ENCODE assay signal across 28 cellular contexts in genomic region chr22:38921801-38922200, GRCh38. TPM values are rescaled to one million over a fixed set of nuclear protein-coding genes. Genes with fewer than 3 reads are reported as not detected.
"Had no signal": no experiment of that assay in that cellular context is flagged by ENCODE, and none has a peak within 500 bp of the region (broad histone marks: within the 10 kb centered on the region; RNA-seq: fewer than 3 reads in every experiment).

No MANE protein-coding gene starts in this region.

- H3K27me3 ChIP-seq: brain microvascular endothelial cell, vagina had no signal

- ATAC-seq: activated CD8-positive, alpha-beta T cell treated with anti-CD3 and anti-CD28 coated beads, Interleukin-2, amount 10 ng/mL, durations not matched to agents 7 days and 5 days; activated naive CD8-positive, alpha-beta T cell treated with anti-CD3 and anti-CD28 coated beads, Interleukin-2, amount 50 U/mL, for 24 hours; activated T-cell treated with anti-CD3 and anti-CD28 coated beads, Interleukin-2, amount 50 U/mL, for 4 hours; left lobe of liver; naive thymus-derived CD4-positive, alpha-beta T cell; psoas muscle; right cardiac atrium; stimulated activated naive CD8-positive, alpha-beta T cell treated with anti-CD3 and anti-CD28 coated beads, Interleukin-15, amount 100 ng/mL, for 72 hours had no signal

- DNase-seq: activated CD4-positive, alpha-beta T cell treated with anti-CD3 and anti-CD28 coated beads, Interleukin-2, amount 10 ng/mL, durations not matched to agents 7 days and 5 days; activated CD4-positive, CD25-positive, alpha-beta regulatory T cell; activated CD8-positive, alpha-beta T cell treated with anti-CD3 and anti-CD28 coated beads, Interleukin-2, amount 10 ng/mL, durations not matched to agents 7 days and 5 days; activated naive CD4-positive, alpha-beta T cell treated with anti-CD3 and anti-CD28 coated beads for 36 hours; activated naive CD8-positive, alpha-beta T cell treated with anti-CD3 and anti-CD28 coated beads, Interleukin-2, amount 50 U/mL, for 24 hours; activated T-cell treated with anti-CD3 and anti-CD28 coated beads, Interleukin-2, amount 50 U/mL, for 4 hours; anterior cingulate cortex; brain microvascular endothelial cell; central memory CD4-positive, alpha-beta T cell; endodermal cell; glutamatergic neuron; naive thymus-derived CD4-positive, alpha-beta T cell; psoas muscle; right cardiac atrium; stimulated activated CD4-positive, alpha-beta T cell treated with anti-CD3 and anti-CD28 coated beads, Interleukin-15, amount 100 ng/mL, for 24 hours; stimulated activated CD4-positive, alpha-beta T cell treated with anti-CD3 and anti-CD28 coated beads, Interleukin-2, amount 100 ng/mL, for 48 hours; stimulated activated naive CD8-positive, alpha-beta T cell treated with anti-CD3 and anti-CD28 coated beads, Interleukin-15, amount 100 ng/mL, for 72 hours; T-helper 9 cell; trophoblast cell had no signal

- H3K27ac ChIP-seq: brain microvascular endothelial cell, epithelial cell of prostate, foreskin keratinocyte, psoas muscle, skin epidermis, vagina had no signal

- H3K36me3 ChIP-seq: brain microvascular endothelial cell, vagina had no signal

- H3K4me3 ChIP-seq: psoas muscle, skin epidermis, vagina had no signal

- H3K9me3 Mint-ChIP-seq: activated CD4-positive, alpha-beta T cell treated with anti-CD3 and anti-CD28 coated beads, Interleukin-2, amount 10 ng/mL, durations not matched to agents 7 days and 5 days; activated naive CD4-positive, alpha-beta T cell treated with anti-CD3 and anti-CD28 coated beads for 36 hours; activated naive CD8-positive, alpha-beta T cell treated with anti-CD3 and anti-CD28 coated beads, Interleukin-2, amount 50 U/mL, for 24 hours; activated T-cell treated with anti-CD3 and anti-CD28 coated beads, Interleukin-2, amount 50 U/mL, for 4 hours; endodermal cell; naive thymus-derived CD4-positive, alpha-beta T cell; stimulated activated naive CD8-positive, alpha-beta T cell treated with anti-CD3 and anti-CD28 coated beads, Interleukin-15, amount 100 ng/mL, for 72 hours had no signal

- H3K4me1 Mint-ChIP-seq: activated CD4-positive, alpha-beta T cell treated with anti-CD3 and anti-CD28 coated beads, Interleukin-2, amount 10 ng/mL, durations not matched to agents 7 days and 5 days; activated naive CD8-positive, alpha-beta T cell treated with anti-CD3 and anti-CD28 coated beads, Interleukin-2, amount 50 U/mL, for 24 hours; endodermal cell; stimulated activated naive CD8-positive, alpha-beta T cell treated with anti-CD3 and anti-CD28 coated beads, Interleukin-15, amount 100 ng/mL, for 72 hours had no signal

- H3K36me3 Mint-ChIP-seq: naive thymus-derived CD4-positive, alpha-beta T cell had no signal

- H3K9me3 ChIP-seq: psoas muscle, vagina had no signal

- H3K4me3 Mint-ChIP-seq: activated CD4-positive, alpha-beta T cell treated with anti-CD3 and anti-CD28 coated beads, Interleukin-2, amount 10 ng/mL, durations not matched to agents 7 days and 5 days; activated CD8-positive, alpha-beta T cell treated with anti-CD3 and anti-CD28 coated beads, Interleukin-2, amount 10 ng/mL, durations not matched to agents 7 days and 5 days; activated naive CD4-positive, alpha-beta T cell treated with anti-CD3 and anti-CD28 coated beads for 36 hours; activated naive CD8-positive, alpha-beta T cell treated with anti-CD3 and anti-CD28 coated beads, Interleukin-2, amount 50 U/mL, for 24 hours; activated T-cell treated with anti-CD3 and anti-CD28 coated beads, Interleukin-2, amount 50 U/mL, for 4 hours; endodermal cell; naive thymus-derived CD4-positive, alpha-beta T cell; stimulated activated naive CD8-positive, alpha-beta T cell treated with anti-CD3 and anti-CD28 coated beads, Interleukin-15, amount 100 ng/mL, for 72 hours had no signal

- FAIRE-seq: colon had no signal

- H3K27ac Mint-ChIP-seq: activated CD4-positive, alpha-beta T cell treated with anti-CD3 and anti-CD28 coated beads, Interleukin-2, amount 10 ng/mL, durations not matched to agents 7 days and 5 days; activated CD8-positive, alpha-beta T cell treated with anti-CD3 and anti-CD28 coated beads, Interleukin-2, amount 10 ng/mL, durations not matched to agents 7 days and 5 days; activated naive CD4-positive, alpha-beta T cell treated with anti-CD3 and anti-CD28 coated beads for 36 hours; activated naive CD8-positive, alpha-beta T cell treated with anti-CD3 and anti-CD28 coated beads, Interleukin-2, amount 50 U/mL, for 24 hours; endodermal cell; naive thymus-derived CD4-positive, alpha-beta T cell; stimulated activated naive CD8-positive, alpha-beta T cell treated with anti-CD3 and anti-CD28 coated beads, Interleukin-15, amount 100 ng/mL, for 72 hours had no signal

RNA-seq across cellular contexts. Expression of gene APOBEC3A, which starts 35.6 kb away (rescaled TPM):
- total RNA-seq: activated CD4-positive, alpha-beta T cell treated with anti-CD3 and anti-CD28 coated beads, Interleukin-2, amount 10 ng/mL, durations not matched to agents 7 days and 5 days; activated CD8-positive, alpha-beta T cell treated with anti-CD3 and anti-CD28 coated beads, Interleukin-2, amount 10 ng/mL, durations not matched to agents 7 days and 5 days; activated naive CD4-positive, alpha-beta T cell treated with anti-CD3 and anti-CD28 coated beads for 36 hours; endodermal cell; fibroblast of lung; foreskin keratinocyte; lung microvascular endothelial cell; osteocyte; vagina had no signal
- polyA plus RNA-seq: fibroblast of lung, foreskin keratinocyte had no signal
